ENCODE assay signal across 10 cellular contexts in genomic region chr11:9527481-9528140, GRCh38. TPM values are rescaled to one million over a fixed set of nuclear protein-coding genes. Genes with fewer than 3 reads are reported as not detected.
A peak's percentile ranks its signal among the peaks of the same experiment; 100 is the strongest.
DNase-seq lines count a peak whose midpoint lies in the region; ATAC-seq and TF ChIP-seq lines count a peak whose summit lies in the region.
"Had no signal": no experiment of that assay in that cellular context is flagged by ENCODE, and none has a peak within 500 bp of the region (broad histone marks: within the 10 kb centered on the region; RNA-seq: fewer than 3 reads in every experiment).

No MANE protein-coding gene starts in this region.

- H3K27me3 ChIP-seq in heart right ventricle = no peaks in the 10 kb centered on the region

- DNase-seq in EL (peak; percentile 69), WTC11 (ENCODE audit: low spot score) (no peak), heart right ventricle (peak in 1 of 2 donors; percentile 33), SW480 (ENCODE audit: low spot score) (no peak), MV-4-11 (lab: John Stamatoyannopoulos, UW) (no peak)
- DNase-seq: DMS79 treated with DMSO at 0.1 percent for 48 hours had no signal

- intact Hi-C loops in heart right ventricle (cut with DNase I) = loop anchor here in 1 of 10 donors (5.0 to 10.0 kb wide), 2 partner anchors 50 to 797 kb away; no protein-coding TSS in a partner anchor

- H3K27me3 Mint-ChIP-seq in WTC11 (ENCODE audit: low read depth) = no peaks in the 10 kb centered on the region
- H3K27me3 Mint-ChIP-seq: activated naive CD4-positive, alpha-beta T cell treated with anti-CD3 and anti-CD28 coated beads, Interleukin-2, amount 50 U/mL, for 24 hours had no signal

- no peaks in the 10 kb centered on the region for H3K9me3 ChIP-seq in heart right ventricle

- WGBS in heart right ventricle, 2 donors = 51 to 57% methylated on average over 8 of the region's 8 CpGs

- H3K4me1 Mint-ChIP-seq in WTC11 = peaks cover 36% of the 10 kb centered on the region
- H3K4me1 Mint-ChIP-seq: activated naive CD4-positive, alpha-beta T cell treated with anti-CD3 and anti-CD28 coated beads, Interleukin-2, amount 50 U/mL, for 24 hours had no signal

- TF ChIP-seq CTCF in WTC11 (IDR thresholded peaks at IDR 0.05) (no peak), heart right ventricle (IDR thresholded peaks at IDR 0.05) (no peak)

- H3K4me1 ChIP-seq in heart right ventricle = peaks cover 2 to 32% (median 18%) of the 10 kb centered on the region in 9 donors

- POLR2A ChIA-PET in WTC11 (lab: Charles Lee) = no interaction called here

- H3K36me3 Mint-ChIP-seq in WTC11 = peaks cover 26% of the 10 kb centered on the region

- H3K4me3 ChIP-seq in heart right ventricle (no peak overlapping the region), skin epidermis (no peak overlapping the region)

- H3K4me3 Mint-ChIP-seq in WTC11 = no peak overlapping the region
- H3K4me3 Mint-ChIP-seq: activated naive CD4-positive, alpha-beta T cell treated with anti-CD3 and anti-CD28 coated beads, Interleukin-2, amount 50 U/mL, for 24 hours had no signal

- CTCF ChIA-PET in WTC11 (lab: Charles Lee) = interaction anchor here (2.8 kb wide), 1 partner anchor 21 kb away, joined by 20 read pairs; no protein-coding TSS in a partner anchor

- H3K27ac ChIP-seq in heart right ventricle (peak overlapping the region in 4 of 10 donors; percentile 2 to 51 (median 12)), skin epidermis (peak overlapping the region in 13 of 21 experiments; percentile 9 to 87 (median 38))

- H3K9me3 Mint-ChIP-seq in WTC11 = no peaks in the 10 kb centered on the region
- H3K9me3 Mint-ChIP-seq: activated naive CD4-positive, alpha-beta T cell treated with anti-CD3 and anti-CD28 coated beads, Interleukin-2, amount 50 U/mL, for 24 hours had no signal

- ATAC-seq in WTC11 = no peak
- peak in 7 of 8 donors; percentile 34 to 72 (median 58) for ATAC-seq in heart right ventricle
- ATAC-seq in GM18517 (IDR thresholded peaks at IDR 0.05; ENCODE audit: unreplicated experiment) = no peak
- no peak for ATAC-seq in HG03159 (IDR thresholded peaks at IDR 0.05; ENCODE audit: unreplicated experiment)

- H3K27ac Mint-ChIP-seq in WTC11 = peak overlapping the region; percentile 58
- H3K27ac Mint-ChIP-seq: activated naive CD4-positive, alpha-beta T cell treated with anti-CD3 and anti-CD28 coated beads, Interleukin-2, amount 50 U/mL, for 24 hours had no signal

- peaks cover 0 to 44% (median 4%) of the 10 kb centered on the region in 9 donors for H3K36me3 ChIP-seq in heart right ventricle

TF ChIP-seq in WTC11, 78 proteins besides CTCF, POLR2A, EP300 and RAD21:
- TF ChIP-seq SMAD3 (CRISPR knock-in tag; IDR thresholded peaks at IDR 0.05; ENCODE audit: borderline replicate concordance) = no peak
- TF ChIP-seq NFYB (CRISPR knock-in tag; conservative IDR thresholded peaks at IDR 0.05; ENCODE audit: low read depth) = no peak
- TF ChIP-seq FOXP4 (CRISPR knock-in tag; IDR thresholded peaks at IDR 0.05) = no peak
- no peak for TF ChIP-seq IRF1 (CRISPR knock-in tag; IDR thresholded peaks at IDR 0.05)
- TF ChIP-seq MLX (CRISPR knock-in tag; IDR thresholded peaks at IDR 0.05) = no peak
- no peak for TF ChIP-seq TP53 (CRISPR knock-in tag; IDR thresholded peaks at IDR 0.05)
- no peak for TF ChIP-seq E2F5 (CRISPR knock-in tag; IDR thresholded peaks at IDR 0.05)
- TF ChIP-seq MXD4 (CRISPR knock-in tag; IDR thresholded peaks at IDR 0.05; ENCODE audit: borderline replicate concordance) = no peak
- TF ChIP-seq PRDM15 (CRISPR knock-in tag; IDR thresholded peaks at IDR 0.05) = no peak

RNA-seq across cellular contexts. Expression of gene WEE1, which starts 45.9 kb away (rescaled TPM):
- total RNA-seq in WTC11 (2021) = 85.5 to 109 TPM (median 91.3 TPM) in 3 replicates
- total RNA-seq in heart right ventricle = 100 to 1,000 TPM in 2 of 10 donors, 10 to 100 TPM in 8; 22.9 to 114 (median 59.0) TPM
- 10 to 100 TPM; 12.7 to 17.0 TPM for polyA plus RNA-seq in heart right ventricle

Comparison
In these comparisons a context has a peak if more than half of its experiments do, and no peak if none do; other contexts are left out.
1. ATAC-seq: peak in heart right ventricle (7 of 8); none in WTC11 (single experiment), GM18517 (single experiment) and HG03159 (single experiment).